In genomic region chr2:70956141-70956540, GRCh38 we compare ENCODE assay signal across 24 cellular contexts. TPM values are rescaled to one million over a fixed set of nuclear protein-coding genes. Genes with fewer than 3 reads are reported as not detected.
A peak's percentile ranks its signal among the peaks of the same experiment; 100 is the strongest.
DNase-seq lines count a peak whose midpoint lies in the region; ATAC-seq and TF ChIP-seq lines count a peak whose summit lies in the region.
"Had no signal": no experiment of that assay in that cellular context is flagged by ENCODE, and none has a peak within 500 bp of the region (broad histone marks: within the 10 kb centered on the region; RNA-seq: fewer than 3 reads in every experiment).

No MANE protein-coding gene starts in this region.

- ATAC-seq in lung (ENCODE audit: insufficient read depth, low FRiP score) (no peak), upper lobe of right lung (no peak), HG03175 (IDR thresholded peaks at IDR 0.05; ENCODE audit: unreplicated experiment) (no peak)
- ATAC-seq: A549, GM23338, HCT116 had no signal

- peak; percentile 7 for DNase-seq in activated CD8-positive, alpha-beta memory T cell treated with anti-CD3 and anti-CD28 coated beads for 24 hours
- DNase-seq in activated CD8-positive, alpha-beta memory T cell treated with anti-CD3 and anti-CD28 coated beads, Interleukin-2, amount 50 U/mL, for 48 hours: no peak
- DNase-seq in lung (ENCODE audit: low spot score) (peak; percentile 22), mucosa of gallbladder (ENCODE audit: low spot score) (peak; percentile 2), upper lobe of right lung (peak; percentile 43), Karpas-422 (no peak)
- DNase-seq: 8988T; ACHN; AML-193; BE2C; CD4-positive, alpha-beta T cell; CD8-positive, alpha-beta memory T cell; DMS53; DMS79 treated with DMSO at 0.1 percent for 48 hours; GF-D8; H9 had no signal

- no peak overlapping the region for H3K4me3 ChIP-seq in lung
- H3K4me3 ChIP-seq in upper lobe of right lung: no peak overlapping the region
- no peak overlapping the region for H3K4me3 ChIP-seq in Karpas-422 (ENCODE audit: low read length)
- H3K4me3 ChIP-seq: A549; BLaER1 treated with 17β-estradiol and CSF1 and Interleukin-3, amounts not matched to agents 10 nM and 100 nM; GM23338 had no signal

- H3K36me3 ChIP-seq in lung (ENCODE audit: control insufficient read depth in 2 of 2, insufficient read depth in 2 of 2, low read length in 2 of 2): no peaks in the 10 kb centered on the region
- H3K36me3 ChIP-seq in upper lobe of right lung: no peaks in the 10 kb centered on the region
- H3K36me3 ChIP-seq in Karpas-422 (ENCODE audit: insufficient read depth, low read length): no peaks in the 10 kb centered on the region
- H3K36me3 ChIP-seq: BE2C; BLaER1 treated with 17β-estradiol and CSF1 and Interleukin-3, amounts not matched to agents 10 nM and 100 nM had no signal

- H3K27ac ChIP-seq in lung (ENCODE audit: low read depth in 1 of 2, low read length in 1 of 2) (no peak overlapping the region), upper lobe of right lung (no peak overlapping the region), Karpas-422 (ENCODE audit: low read length) (no peak overlapping the region)
- H3K27ac ChIP-seq: A549; BLaER1 treated with 17β-estradiol and CSF1 and Interleukin-3, amounts not matched to agents 10 nM and 100 nM had no signal

- H3K9ac ChIP-seq in Karpas-422 (ENCODE audit: low read length): no peak overlapping the region
- H3K9ac ChIP-seq: BLaER1 treated with 17β-estradiol and CSF1 and Interleukin-3, amounts not matched to agents 10 nM and 100 nM had no signal

- H3K27me3 ChIP-seq in lung (ENCODE audit: control insufficient read depth, insufficient read depth) (no peaks in the 10 kb centered on the region), upper lobe of right lung (peaks cover 20% of the 10 kb centered on the region), Karpas-422 (ENCODE audit: low read length) (no peaks in the 10 kb centered on the region)
- H3K27me3 ChIP-seq: BE2C; BLaER1 treated with 17β-estradiol and CSF1 and Interleukin-3, amounts not matched to agents 10 nM and 100 nM had no signal

- H3K4me2 ChIP-seq in Karpas-422 (ENCODE audit: low read depth, low read length, poor library complexity, severe bottlenecking): no peak overlapping the region
- H3K4me2 ChIP-seq: A549; BLaER1 treated with 17β-estradiol and CSF1 and Interleukin-3, amounts not matched to agents 10 nM and 100 nM; GM23338 had no signal

- no peaks in the 10 kb centered on the region for H3K79me2 ChIP-seq in Karpas-422 (ENCODE audit: low read length)

- WGBS in lung, 2 donors: 87 to 94% methylated on average over 2 of the region's 2 CpGs

- TF ChIP-seq CTCF in lung (IDR thresholded peaks at IDR 0.05; ENCODE audit: control extremely low read depth, extremely low read depth) (no peak), upper lobe of right lung (IDR thresholded peaks at IDR 0.05) (no peak)

- H3K4me1 ChIP-seq in lung (ENCODE audit: control insufficient read depth in 2 of 2, insufficient read depth in 2 of 2, low read length in 2 of 2) (peaks cover 0 to 3% of the 10 kb centered on the region in 2 donors), upper lobe of right lung (no peaks in the 10 kb centered on the region), Karpas-422 (ENCODE audit: low read length) (no peaks in the 10 kb centered on the region)
- H3K4me1 ChIP-seq: A549, BE2C had no signal

- intact Hi-C loops in upper lobe of right lung (cut with DNase I): no loop called here

- H4K20me1 ChIP-seq in Karpas-422 (ENCODE audit: insufficient read depth, low read depth, low read length): no peaks in the 10 kb centered on the region; the same call in 1 of the 2 replicates
- H4K20me1 ChIP-seq: BLaER1 treated with 17β-estradiol and CSF1 and Interleukin-3, amounts not matched to agents 10 nM and 100 nM had no signal

- H3K9me3 ChIP-seq in lung (ENCODE audit: control insufficient read depth in 2 of 2, insufficient read depth in 1 of 2, low read length in 1 of 2) (no peaks in the 10 kb centered on the region), upper lobe of right lung (no peaks in the 10 kb centered on the region), Karpas-422 (ENCODE audit: low read length) (no peaks in the 10 kb centered on the region)
- H3K9me3 ChIP-seq: A549; BE2C; BLaER1 treated with 17β-estradiol and CSF1 and Interleukin-3, amounts not matched to agents 10 nM and 100 nM had no signal

- H3K9me2 ChIP-seq in Karpas-422 (replicated peaks; ENCODE audit: insufficient read depth, low read length): no peaks in the 10 kb centered on the region

- H2AFZ ChIP-seq in Karpas-422 (ENCODE audit: low read length): no peak overlapping the region
- H2AFZ ChIP-seq: GM23338 had no signal

RNA-seq across cellular contexts. Expression of gene ATP6V1B1, which starts 20.4 kb away (rescaled TPM):
- 1 to 10 TPM; 1.4 to 5.9 TPM for total RNA-seq in lung
- 1 to 10 TPM in 1 of 2 donors, under 1 TPM in 1; 0.33 to 2.2 TPM for polyA plus RNA-seq in lung
- 1.6 TPM for total RNA-seq in mucosa of gallbladder
- 2.1 TPM for total RNA-seq in upper lobe of right lung
- total RNA-seq in Karpas-422 (2014; rRNA removed; shearing (Covaris generic); ENCODE audit: low replicate concordance): not detected in 2 replicates
- total RNA-seq: CD4-positive, alpha-beta T cell; CD8-positive, alpha-beta memory T cell; GM23338; H9 had no signal
- polyA plus RNA-seq: CD14-positive monocyte; CD8-positive, alpha-beta memory T cell; GM23338 had no signal

RNA-seq across cellular contexts. Expression of gene ANKRD53, which starts 22.3 kb away (rescaled TPM):
- total RNA-seq in lung (1 to 10 TPM in 1 of 2 donors, under 1 TPM in 1; 0.82 to 2.5 TPM), mucosa of gallbladder (2.9 TPM), upper lobe of right lung (0.38 TPM)
- polyA plus RNA-seq in lung: under 1 TPM; 0.63 to 0.69 TPM
- 0.14 TPM in 1 of 2 replicates, not detected in the other for total RNA-seq in Karpas-422 (2014; rRNA removed; shearing (Covaris generic); ENCODE audit: low replicate concordance)
- total RNA-seq: Daoy, H4 had no signal
- polyA plus RNA-seq: A549, CD14-positive monocyte had no signal

RNA-seq across cellular contexts. Expression of gene TEX261, which starts 38.5 kb away (rescaled TPM):
- 10 to 100 TPM; 23.0 to 55.8 TPM for total RNA-seq in lung
- 10 to 100 TPM; 31.8 to 36.9 TPM for polyA plus RNA-seq in lung
- 62.8 TPM for total RNA-seq in mucosa of gallbladder
- total RNA-seq in upper lobe of right lung: 63.1 TPM
- total RNA-seq in Karpas-422 (2014; rRNA removed; shearing (Covaris generic); ENCODE audit: low replicate concordance): 62.8 and 69.2 TPM in 2 replicates

RNA-seq across cellular contexts. Expression of gene VAX2, which starts 55.8 kb away (rescaled TPM):
- total RNA-seq in lung (1 to 10 TPM in 1 of 2 donors, under 1 TPM in 1; 0.97 to 1.4 TPM), mucosa of gallbladder (not detected), upper lobe of right lung (0.93 TPM)
- 1 to 10 TPM in 1 of 2 donors, under 1 TPM in 1; 0.32 to 1.4 TPM for polyA plus RNA-seq in lung
- total RNA-seq in Karpas-422 (2014; rRNA removed; shearing (Covaris generic); ENCODE audit: low replicate concordance): not detected in 2 replicates
- total RNA-seq: CD4-positive, alpha-beta T cell; CD8-positive, alpha-beta memory T cell; GM23338; H9 had no signal
- polyA plus RNA-seq: CD14-positive monocyte; CD8-positive, alpha-beta memory T cell; GM23338 had no signal

Comparison
In these comparisons a context has a peak if more than half of its experiments do, and no peak if none do; other contexts are left out.
1. DNase-seq: peak in activated CD8-positive, alpha-beta memory T cell treated with anti-CD3 and anti-CD28 coated beads for 24 hours (single experiment), lung (single experiment), mucosa of gallbladder (single experiment) and upper lobe of right lung (single experiment); none in activated CD8-positive, alpha-beta memory T cell treated with anti-CD3 and anti-CD28 coated beads, Interleukin-2, amount 50 U/mL, for 48 hours (single experiment) and Karpas-422 (single experiment).